15 cellular contexts compared by ENCODE assay signal in the genomic region with DNA sequence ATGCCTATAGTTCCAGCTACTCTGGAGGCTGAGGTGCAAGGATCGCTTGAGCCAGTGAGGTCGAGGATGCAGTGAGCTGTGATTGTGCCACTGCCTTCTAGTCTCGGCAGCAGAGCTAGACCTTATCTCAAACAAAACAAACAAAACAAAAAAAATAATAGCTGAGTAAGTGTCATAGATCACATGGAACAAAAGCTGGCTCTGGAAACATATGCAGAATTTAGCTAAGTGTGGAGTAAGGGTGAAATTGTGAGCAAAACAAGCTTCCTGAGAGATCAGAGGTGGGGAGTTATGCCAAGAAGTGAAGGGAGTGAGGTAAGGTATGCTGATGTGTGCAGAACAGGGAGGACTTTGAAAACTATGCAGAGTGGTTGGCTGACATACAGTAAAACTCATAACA. TPM values are rescaled to one million over a fixed set of nuclear protein-coding genes. Genes with fewer than 3 reads are reported as not detected.
DNase-seq lines count a peak whose midpoint lies in the region; ATAC-seq and TF ChIP-seq lines count a peak whose summit lies in the region.
"Had no signal": no experiment of that assay in that cellular context is flagged by ENCODE, and none has a peak within 500 bp of the region (broad histone marks: within the 10 kb centered on the region; RNA-seq: fewer than 3 reads in every experiment).

No MANE protein-coding gene starts in this region.

- no peaks in the 10 kb centered on the region for H3K27me3 ChIP-seq in suprapubic skin
- no peaks in the 10 kb centered on the region for H3K27me3 ChIP-seq in naive thymus-derived CD4-positive, alpha-beta T cell (ENCODE audit: control insufficient read depth in 2 of 2, insufficient read depth in 2 of 2, low read length in 2 of 2)

- peaks cover 16% of the 10 kb centered on the region for H3K4me1 ChIP-seq in suprapubic skin
- H3K4me1 ChIP-seq in naive thymus-derived CD4-positive, alpha-beta T cell (ENCODE audit: control insufficient read depth in 2 of 2, insufficient read depth in 2 of 2, low read length in 2 of 2) = no peaks in the 10 kb centered on the region

- no peak for TF ChIP-seq CTCF in HFFc6 (IDR thresholded peaks at IDR 0.05)
- TF ChIP-seq CTCF in astrocyte of the cerebellum (IDR thresholded peaks at IDR 0.05; ENCODE audit: low read depth, low read length, missing control alignments) = no peak
- no peak for TF ChIP-seq CTCF in suprapubic skin (IDR thresholded peaks at IDR 0.05)
- TF ChIP-seq CTCF in RWPE1 (conservative IDR thresholded peaks at IDR 0.05; ENCODE audit: low read depth) = no peak

- H3K27me3 Mint-ChIP-seq in HFFc6 (ENCODE audit: insufficient read depth) = no peaks in the 10 kb centered on the region; the same call in 1 of the 2 replicates
- no peaks in the 10 kb centered on the region for H3K27me3 Mint-ChIP-seq in naive thymus-derived CD4-positive, alpha-beta T cell
- no peaks in the 10 kb centered on the region for H3K27me3 Mint-ChIP-seq in stimulated activated naive B cell treated with anti-CD40 and anti-IgM and Interleukin-4, amounts not matched to agents 10 μg/mL and 1 μg/mL and 100 μg/mL, for 72 hours
- H3K27me3 Mint-ChIP-seq: CD4-positive, alpha-beta T cell had no signal

- CTCF ChIA-PET in RWPE1 (lab: Yijun Ruan, JAX) = interaction anchor here (0.6 to 0.7 kb wide), 2 partner anchors 158 to 160 kb away, joined by 3 read pairs; no protein-coding TSS in a partner anchor
- CTCF ChIA-PET in naive thymus-derived CD4-positive, alpha-beta T cell (lab: Charles Lee) = no interaction called here

- no peak overlapping the region for H3K4me3 Mint-ChIP-seq in HFFc6
- H3K4me3 Mint-ChIP-seq in naive thymus-derived CD4-positive, alpha-beta T cell = no peak overlapping the region
- no peak overlapping the region for H3K4me3 Mint-ChIP-seq in stimulated activated naive B cell treated with anti-CD40 and anti-IgM and Interleukin-4, amounts not matched to agents 10 μg/mL and 1 μg/mL and 100 μg/mL, for 72 hours
- H3K4me3 Mint-ChIP-seq: activated CD8-positive, alpha-beta T cell treated with anti-CD3 and anti-CD28 coated beads, Interleukin-2, amount 10 ng/mL, durations not matched to agents 7 days and 5 days; CD4-positive, alpha-beta T cell had no signal

- POLR2A ChIA-PET in RWPE1 (lab: Yijun Ruan, JAX; ENCODE audit: low non-redundant PET) = no interaction called here
- POLR2A ChIA-PET in naive thymus-derived CD4-positive, alpha-beta T cell (lab: Charles Lee) = interaction anchor here (0.6 kb wide), 1 partner anchor 48 kb away, joined by 3 read pairs; no protein-coding TSS in a partner anchor

- TF ChIP-seq EP300 in suprapubic skin (IDR thresholded peaks at IDR 0.05) = no peak

- 53% methylated on average over 3 of the region's 3 CpGs for WGBS in suprapubic skin

- ATAC-seq in naive thymus-derived CD4-positive, alpha-beta T cell = no peak
- no peak for ATAC-seq in stimulated activated naive B cell treated with anti-CD40 and anti-IgM and Interleukin-4, amounts not matched to agents 10 μg/mL and 1 μg/mL and 100 μg/mL, for 72 hours (replicated peaks)
- ATAC-seq: activated CD8-positive, alpha-beta T cell treated with anti-CD3 and anti-CD28 coated beads, Interleukin-2, amount 10 ng/mL, durations not matched to agents 7 days and 5 days had no signal

- intact Hi-C loops in naive thymus-derived CD4-positive, alpha-beta T cell (cut with micrococcal nuclease) = no loop called here

- peak overlapping the region; percentile 50 for H3K27ac ChIP-seq in suprapubic skin
- no peak overlapping the region for H3K27ac ChIP-seq in RWPE1
- no peak overlapping the region for H3K27ac ChIP-seq in naive thymus-derived CD4-positive, alpha-beta T cell (ENCODE audit: low read depth, low read length)

- H3K9me3 ChIP-seq in suprapubic skin = no peaks in the 10 kb centered on the region
- H3K9me3 ChIP-seq in naive thymus-derived CD4-positive, alpha-beta T cell (ENCODE audit: control insufficient read depth in 2 of 3, low read length in 3 of 3) = no peaks in the 10 kb centered on the region

- H3K27ac Mint-ChIP-seq in HFFc6 = no peak overlapping the region; the same call in 1 of the 2 replicates
- H3K27ac Mint-ChIP-seq in naive thymus-derived CD4-positive, alpha-beta T cell = peak overlapping the region in 2 of 9 donors; percentile 6 to 8
- no peak overlapping the region for H3K27ac Mint-ChIP-seq in stimulated activated naive B cell treated with anti-CD40 and anti-IgM and Interleukin-4, amounts not matched to agents 10 μg/mL and 1 μg/mL and 100 μg/mL, for 72 hours
- H3K27ac Mint-ChIP-seq: activated CD8-positive, alpha-beta T cell treated with anti-CD3 and anti-CD28 coated beads, Interleukin-2, amount 10 ng/mL, durations not matched to agents 7 days and 5 days; CD4-positive, alpha-beta T cell had no signal

- no peaks in the 10 kb centered on the region; the same call in 1 of the 2 replicates for H3K36me3 Mint-ChIP-seq in HFFc6 (ENCODE audit: low read depth)
- H3K36me3 Mint-ChIP-seq in naive thymus-derived CD4-positive, alpha-beta T cell = peaks cover 0 to 5% (median 3%) of the 10 kb centered on the region in 5 donors
- no peaks in the 10 kb centered on the region for H3K36me3 Mint-ChIP-seq in stimulated activated naive B cell treated with anti-CD40 and anti-IgM and Interleukin-4, amounts not matched to agents 10 μg/mL and 1 μg/mL and 100 μg/mL, for 72 hours

- H3K4me3 ChIP-seq in astrocyte of the cerebellum (ENCODE audit: low read depth, low read length) (no peak overlapping the region), suprapubic skin (no peak overlapping the region)
- no peak overlapping the region for H3K4me3 ChIP-seq in naive thymus-derived CD4-positive, alpha-beta T cell (ENCODE audit: low read length)

- no peak for TF ChIP-seq POLR2A in suprapubic skin (IDR thresholded peaks at IDR 0.05)

- H3K36me3 ChIP-seq in suprapubic skin = no peaks in the 10 kb centered on the region
- no peaks in the 10 kb centered on the region for H3K36me3 ChIP-seq in naive thymus-derived CD4-positive, alpha-beta T cell (ENCODE audit: control insufficient read depth in 2 of 3, insufficient read depth in 3 of 3, low read length in 3 of 3)

- H3K4me1 Mint-ChIP-seq in HFFc6 (ENCODE audit: low read depth) = peaks cover 39% of the 10 kb centered on the region
- peaks cover 4 to 37% (median 28%) of the 10 kb centered on the region in 7 donors for H3K4me1 Mint-ChIP-seq in naive thymus-derived CD4-positive, alpha-beta T cell
- H3K4me1 Mint-ChIP-seq in stimulated activated naive B cell treated with anti-CD40 and anti-IgM and Interleukin-4, amounts not matched to agents 10 μg/mL and 1 μg/mL and 100 μg/mL, for 72 hours = peaks cover 12 to 24% of the 10 kb centered on the region in 2 donors

- in situ Hi-C loops in astrocyte of the cerebellum (cut with HindIII; ENCODE audit: low sequenced_read_pairs) = no loop called here

- DNase-seq in HFFc6 (peak; percentile 16), astrocyte of the cerebellum (ENCODE audit: low read depth) (peak; percentile 72), iris pigment epithelial cell (ENCODE audit: low read depth) (peak; percentile 93), suprapubic skin (ENCODE audit: low spot score in 2 of 2) (no peak), RWPE1 (ENCODE audit: low spot score) (no peak)
- DNase-seq in naive thymus-derived CD4-positive, alpha-beta T cell = no peak
- DNase-seq in stimulated activated naive B cell treated with anti-CD40 and anti-IgM and Interleukin-4, amounts not matched to agents 10 μg/mL and 1 μg/mL and 100 μg/mL, for 72 hours = no peak
- DNase-seq: activated CD8-positive, alpha-beta T cell treated with anti-CD3 and anti-CD28 coated beads, Interleukin-2, amount 10 ng/mL, durations not matched to agents 7 days and 5 days; activated naive CD4-positive, alpha-beta T cell treated with Interleukin-2 at 50 U/mL for 16 hours; CD4-positive, alpha-beta T cell; glutamatergic neuron; MM.1S; NCI-H446; posterior cingulate gyrus; T1000 had no signal

- no peaks in the 10 kb centered on the region for H3K9me3 Mint-ChIP-seq in HFFc6
- H3K9me3 Mint-ChIP-seq in naive thymus-derived CD4-positive, alpha-beta T cell = peaks cover 0 to 4% (median 0%) of the 10 kb centered on the region in 11 donors
- H3K9me3 Mint-ChIP-seq in stimulated activated naive B cell treated with anti-CD40 and anti-IgM and Interleukin-4, amounts not matched to agents 10 μg/mL and 1 μg/mL and 100 μg/mL, for 72 hours = peaks cover 4% of the 10 kb centered on the region in 2 donors
- H3K9me3 Mint-ChIP-seq: CD4-positive, alpha-beta T cell had no signal

RNA-seq across cellular contexts. Expression of a gene that starts 18.7 kb away (rescaled TPM):
- total RNA-seq in HFFc6 (2021; fragmentation: NEBNext Ultra II Directional; extraction: Animal tissue kit (Norgen Biotek cat#: 25700)) = 100 to 1,000 TPM in 4 of 6 experiments, 10 to 100 TPM in 2; 75.4 to 117 (median 104) TPM
- 100 to 1,000 TPM; 379 to 684 (median 450) TPM for total RNA-seq in suprapubic skin
- total RNA-seq in naive thymus-derived CD4-positive, alpha-beta T cell = 100 to 1,000 TPM in 2 of 5 experiments, 10 to 100 TPM in 3; 16.4 to 443 (median 32.4) TPM
- polyA plus RNA-seq in naive thymus-derived CD4-positive, alpha-beta T cell = 1 to 10 TPM; 6.9 to 8.0 TPM

Comparison
In these comparisons a context has a peak if more than half of its experiments do, and no peak if none do; other contexts are left out.
1. DNase-seq: peak in HFFc6 (single experiment), astrocyte of the cerebellum (single experiment) and iris pigment epithelial cell (single experiment); none in suprapubic skin (0 of 2), RWPE1 (single experiment), naive thymus-derived CD4-positive, alpha-beta T cell (0 of 9) and stimulated activated naive B cell treated with anti-CD40 and anti-IgM and Interleukin-4, amounts not matched to agents 10 μg/mL and 1 μg/mL and 100 μg/mL, for 72 hours (single experiment).